28 cellular contexts compared by ENCODE assay signal in the genomic region with DNA sequence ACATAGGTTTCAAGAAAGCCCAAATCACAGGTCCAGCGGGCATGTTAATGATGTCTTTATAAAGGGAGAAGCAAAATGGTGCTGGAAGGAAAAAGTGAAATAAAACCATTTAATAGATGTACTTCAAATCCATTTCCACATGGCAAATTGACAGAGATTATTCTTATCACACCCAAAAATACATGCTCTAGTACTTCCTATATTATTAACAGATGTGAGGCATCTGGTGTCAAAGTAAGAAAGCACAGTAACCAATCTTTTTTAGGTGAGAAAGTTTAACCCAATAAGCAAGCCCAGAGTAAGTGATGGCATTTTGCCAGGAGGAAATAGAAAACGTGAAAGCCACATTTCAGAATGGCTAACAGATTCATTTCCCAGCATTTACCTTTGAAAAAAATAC.
"Had no signal": no experiment of that assay in that cellular context is flagged by ENCODE, and none has a peak within 500 bp of the region (broad histone marks: within the 10 kb centered on the region; RNA-seq: fewer than 3 reads in every experiment).

No MANE protein-coding gene starts in this region.

- H3K36me3 ChIP-seq: adrenal gland, WERI-Rb-1 had no signal

- DNase-seq: activated B cell treated with CpG ODN at 0.5 μM for 24 hours; activated CD4-positive, alpha-beta memory T cell treated with anti-CD3 and anti-CD28 coated beads for 36 hours; activated CD4-positive, alpha-beta T cell treated with anti-CD3 and anti-CD28 coated beads for 36 hours; activated CD4-positive, alpha-beta T cell treated with anti-CD3 and anti-CD28 coated beads, Interleukin-2, amount 10 ng/mL, durations not matched to agents 24 days and 14 days; activated CD4-positive, CD25-positive, alpha-beta regulatory T cell treated with anti-CD3 and anti-CD28 coated beads, Interleukin-2, amount 50 U/mL, for 72 hours; activated CD8-positive, alpha-beta memory T cell treated with anti-CD3 and anti-CD28 coated beads, Interleukin-2, amount 10 ng/mL, durations not matched to agents 7 days and 5 days; activated CD8-positive, alpha-beta memory T cell treated with anti-CD3 and anti-CD28 coated beads, Interleukin-2, amount 50 U/mL, for 4 hours; activated CD8-positive, alpha-beta T cell treated with anti-CD3 and anti-CD28 coated beads, Interleukin-2, amount 10 ng/mL, durations not matched to agents 7 days and 5 days; activated effector memory CD4-positive, alpha-beta T cell treated with anti-CD3 and anti-CD28 coated beads, Interleukin-2, amount 50 U/mL, for 16 hours; activated naive CD4-positive, alpha-beta T cell treated with anti-CD3 and anti-CD28 coated beads for 36 hours; activated naive CD8-positive, alpha-beta T cell treated with anti-CD3 and anti-CD28 coated beads for 36 hours; activated naive CD8-positive, alpha-beta T cell treated with anti-CD3 and anti-CD28 coated beads, Interleukin-2, amount 50 U/mL, for 24 hours; activated T-cell treated with anti-CD3 and anti-CD28 coated beads, Interleukin-2, amount 50 U/mL, for 1 hour; activated T-cell treated with anti-CD3 and anti-CD28 coated beads, Interleukin-2, amount 50 U/mL, for 48 hours; adrenal gland; amygdala; aorta; dorsolateral prefrontal cortex; effector memory CD4-positive, alpha-beta T cell; endodermal cell; foreskin fibroblast; head of caudate nucleus; hypothalamus; T-helper 17 cell; T1000; WERI-Rb-1 had no signal

- ATAC-seq: activated CD4-positive, alpha-beta T cell treated with anti-CD3 and anti-CD28 coated beads for 36 hours; activated CD8-positive, alpha-beta memory T cell treated with anti-CD3 and anti-CD28 coated beads, Interleukin-2, amount 10 ng/mL, durations not matched to agents 7 days and 5 days; activated CD8-positive, alpha-beta T cell treated with anti-CD3 and anti-CD28 coated beads, Interleukin-2, amount 10 ng/mL, durations not matched to agents 7 days and 5 days; activated naive CD8-positive, alpha-beta T cell treated with anti-CD3 and anti-CD28 coated beads, Interleukin-2, amount 50 U/mL, for 24 hours; esophagus mucosa; T-helper 17 cell had no signal

- H3K27me3 ChIP-seq: adrenal gland, dorsolateral prefrontal cortex had no signal

- H3K4me3 ChIP-seq: adrenal gland, coronary artery, dorsolateral prefrontal cortex had no signal

- H3K4me1 ChIP-seq: adrenal gland had no signal

- H3K27ac ChIP-seq: adrenal gland, coronary artery, dorsolateral prefrontal cortex, WERI-Rb-1 had no signal

- H3K9me3 ChIP-seq: adrenal gland had no signal
